10 cellular contexts compared by ENCODE assay signal in the genomic region with DNA sequence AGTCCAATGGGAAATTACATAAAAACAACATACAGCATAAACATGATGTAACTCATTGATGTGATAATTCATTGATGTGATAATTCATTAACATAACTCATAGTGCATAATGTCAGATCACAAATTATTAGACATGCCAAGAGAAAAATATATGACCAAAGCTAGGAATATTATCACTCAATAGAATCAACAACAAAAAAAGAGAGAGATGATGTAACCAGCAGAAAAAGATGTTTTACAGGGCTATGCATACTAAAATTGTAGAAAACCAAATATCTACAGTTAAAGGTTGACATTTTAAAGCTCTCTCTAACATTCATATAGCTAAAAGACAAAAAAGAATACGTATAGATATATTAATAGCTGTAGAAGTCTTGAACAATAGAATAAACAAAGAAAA.
"Had no signal": no experiment of that assay in that cellular context is flagged by ENCODE, and none has a peak within 500 bp of the region (broad histone marks: within the 10 kb centered on the region; RNA-seq: fewer than 3 reads in every experiment).

No MANE protein-coding gene starts in this region.

- H3K4me1 ChIP-seq: HAP-1 had no signal

- ATAC-seq: GM23338, HCT116 had no signal

- H3K4me2 ChIP-seq: GM23338, KMS-11 had no signal

- H3K36me3 ChIP-seq: HAP-1 had no signal

- DNase-seq: H7, HFFc6, IMR-90, KBM-7 had no signal

- H3K4me3 ChIP-seq: GM23338, HAP-1 had no signal

- H3K9ac ChIP-seq: KMS-11 had no signal

- H3K9me3 ChIP-seq: HAP-1 had no signal

- H2AFZ ChIP-seq: GM23338 had no signal

- H3K27ac ChIP-seq: KMS-11 had no signal

- FAIRE-seq: H1, HTR-8/SVneo had no signal
